25 cellular contexts compared by ENCODE assay signal in the genomic region with DNA sequence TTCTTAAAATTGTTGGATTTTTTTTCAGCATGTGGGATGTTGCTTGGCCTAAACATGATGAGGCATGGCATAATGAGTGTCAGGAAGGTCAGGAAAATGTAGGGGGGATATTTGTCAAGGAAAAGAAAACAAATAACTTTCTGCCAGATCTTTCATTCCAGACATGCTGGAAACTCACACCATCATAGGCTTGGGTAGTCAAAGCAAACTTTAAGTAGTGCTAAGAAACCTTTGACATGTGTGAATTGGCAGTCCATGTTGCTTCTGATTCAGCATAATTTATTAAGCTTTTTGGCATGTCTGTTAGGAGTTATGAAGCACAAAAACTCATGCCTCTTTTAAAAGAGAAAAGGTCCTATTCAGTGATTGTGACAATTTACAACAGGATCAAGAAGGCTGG.
"Had no signal": no experiment of that assay in that cellular context is flagged by ENCODE, and none has a peak within 500 bp of the region (broad histone marks: within the 10 kb centered on the region; RNA-seq: fewer than 3 reads in every experiment).

No MANE protein-coding gene starts in this region.

- DNase-seq: activated CD4-positive, alpha-beta memory T cell treated with anti-CD3 and anti-CD28 coated beads for 36 hours; activated CD4-positive, alpha-beta T cell treated with anti-CD3 and anti-CD28 coated beads for 48 hours; activated CD4-positive, CD25-positive, alpha-beta regulatory T cell; activated effector memory CD4-positive, alpha-beta T cell treated with Interleukin-2 at 50 U/mL for 16 hours; activated naive CD4-positive, alpha-beta T cell treated with anti-CD3 and anti-CD28 coated beads for 36 hours; activated naive CD8-positive, alpha-beta T cell treated with anti-CD3 and anti-CD28 coated beads, Interleukin-2, amount 10 ng/mL, durations not matched to agents 7 days and 5 days; activated T-cell treated with anti-CD3 and anti-CD28 coated beads, Interleukin-2, amount 50 U/mL, for 72 hours; amniotic stem cell; brain microvascular endothelial cell; caudate nucleus; dermis blood vessel endothelial cell; effector CD8-positive, alpha-beta T cell; erythroblast; heart left ventricle; islet precursor cell; left lung; naive thymus-derived CD4-positive, alpha-beta T cell; occipital lobe; retina; spleen; stimulated activated CD4-positive, alpha-beta T cell treated with anti-CD3 and anti-CD28 coated beads, Interleukin-4, amount 100 ng/mL, for 24 hours; stimulated activated naive CD4-positive, alpha-beta T cell treated with Interleukin-2 at 50 U/mL for 16 hours; T1000; upper lobe of left lung had no signal

- H3K36me3 ChIP-seq: brain microvascular endothelial cell, heart left ventricle, left lung, spleen, upper lobe of left lung had no signal

- H3K27ac ChIP-seq: brain microvascular endothelial cell, heart left ventricle, left lung, spleen, upper lobe of left lung had no signal

- H3K9me3 ChIP-seq: heart left ventricle, left lung, spleen, upper lobe of left lung had no signal

- H3K4me3 ChIP-seq: heart left ventricle, left lung, lung, spleen, upper lobe of left lung had no signal

- H3K4me1 ChIP-seq: left lung, spleen, upper lobe of left lung had no signal

- ATAC-seq: activated T-cell treated with anti-CD3 and anti-CD28 coated beads, Interleukin-2, amount 50 U/mL, for 72 hours; heart left ventricle; left lung; naive thymus-derived CD4-positive, alpha-beta T cell had no signal

- H3K27me3 ChIP-seq: brain microvascular endothelial cell, left lung, upper lobe of left lung had no signal
